ENCODE assay signal across 9 cellular contexts in the genomic region with DNA sequence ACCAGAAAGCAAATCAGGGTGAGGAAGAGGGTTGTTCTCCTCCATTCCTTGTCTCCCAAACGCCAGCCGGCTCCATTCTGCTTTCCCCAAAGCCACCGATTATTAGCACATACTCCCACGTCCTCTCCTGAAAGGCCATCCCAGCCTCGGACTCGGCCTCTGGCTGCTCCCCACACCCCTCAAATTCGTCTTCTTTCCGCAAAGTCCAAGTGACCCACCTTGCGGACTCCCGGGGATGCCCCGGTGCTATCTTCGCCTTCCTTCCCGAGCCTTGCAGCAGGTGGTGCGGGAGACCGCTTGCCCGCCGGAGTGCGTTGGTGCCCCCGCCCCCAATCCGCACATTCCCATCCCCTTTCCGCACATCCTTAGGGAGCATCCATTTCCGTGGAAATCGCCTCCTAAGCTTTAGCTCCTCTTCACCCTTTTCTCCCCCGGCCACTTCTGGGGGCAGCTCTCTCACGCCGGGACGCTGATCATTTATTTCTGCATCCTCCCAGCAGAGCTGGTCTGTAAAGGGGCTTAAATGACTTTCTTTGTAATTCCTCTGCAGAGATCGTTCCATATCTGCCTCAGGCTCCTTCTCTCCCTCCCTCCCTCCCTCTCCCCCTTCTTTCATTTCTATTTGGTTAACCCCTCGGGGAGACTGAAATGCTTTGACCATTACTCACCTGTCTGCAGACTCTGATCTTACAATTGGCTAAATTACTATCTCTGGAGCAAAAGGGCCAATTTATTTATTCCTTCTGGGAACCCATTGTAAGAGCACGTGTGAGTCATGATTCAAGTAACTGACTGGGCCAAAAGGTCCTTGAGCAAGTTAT. TPM values are rescaled to one million over a fixed set of nuclear protein-coding genes. Genes with fewer than 3 reads are reported as not detected.
DNase-seq lines count a peak whose midpoint lies in the region; ATAC-seq and TF ChIP-seq lines count a peak whose summit lies in the region.
"Had no signal": no experiment of that assay in that cellular context is flagged by ENCODE, and none has a peak within 500 bp of the region (broad histone marks: within the 10 kb centered on the region; RNA-seq: fewer than 3 reads in every experiment).

No MANE protein-coding gene starts in this region.

- no peak for DNase-seq in activated CD8-positive, alpha-beta memory T cell treated with anti-CD3 and anti-CD28 coated beads, Interleukin-2, amount 10 ng/mL, durations not matched to agents 7 days and 5 days
- no peak for DNase-seq in activated CD8-positive, alpha-beta memory T cell treated with anti-CD3 and anti-CD28 coated beads for 24 hours
- no peak for DNase-seq in breast epithelium (ENCODE audit: low spot score in 2 of 2)
- DNase-seq in left lung = peak in 1 of 2 donors; percentile 65
- DNase-seq in type B pancreatic cell (ENCODE audit: extremely low spot score, unreplicated experiment) = peak; percentile 71
- no peak for DNase-seq in inferior parietal cortex (ENCODE audit: extremely low spot score)
- no peak for DNase-seq in MV-4-11 (lab: John Stamatoyannopoulos, UW)
- DNase-seq: DND-41 had no signal

- H3K9me3 ChIP-seq in breast epithelium = no peaks in the 10 kb centered on the region
- H3K9me3 ChIP-seq in left lung = no peaks in the 10 kb centered on the region

- CTCF ChIA-PET in activated CD8-positive, alpha-beta memory T cell treated with anti-CD3 and anti-CD28 coated beads, Interleukin-2, amount 10 ng/mL, durations not matched to agents 7 days and 5 days (lab: Charles Lee) = no interaction called here

- peaks cover 32% of the 10 kb centered on the region for H3K27me3 Mint-ChIP-seq in activated CD8-positive, alpha-beta memory T cell treated with anti-CD3 and anti-CD28 coated beads, Interleukin-2, amount 10 ng/mL, durations not matched to agents 7 days and 5 days
- H3K27me3 Mint-ChIP-seq in type B pancreatic cell = peaks cover 66% of the 10 kb centered on the region

- H3K27ac ChIP-seq in breast epithelium = no peak overlapping the region
- H3K27ac ChIP-seq in left lung = no peak overlapping the region

- no peak for TF ChIP-seq CTCF in breast epithelium (IDR thresholded peaks at IDR 0.05)
- TF ChIP-seq CTCF in left lung (IDR thresholded peaks at IDR 0.05) = no peak
- no peak for TF ChIP-seq CTCF in type B pancreatic cell (conservative IDR thresholded peaks at IDR 0.05)

- intact Hi-C loops in breast epithelium (cut with DNase I; ENCODE audit: low total_unique reads) = no loop called here
- intact Hi-C loops in left lung (cut with DNase I) = no loop called here

- ATAC-seq in activated CD8-positive, alpha-beta memory T cell treated with anti-CD3 and anti-CD28 coated beads, Interleukin-2, amount 10 ng/mL, durations not matched to agents 7 days and 5 days = no peak
- ATAC-seq in left lung = peak; percentile 8
- ATAC-seq in GM18868 (IDR thresholded peaks at IDR 0.05; ENCODE audit: unreplicated experiment) = no peak

- no peak for TF ChIP-seq POLR2A in breast epithelium (IDR thresholded peaks at IDR 0.05)

- no peak overlapping the region for H3K4me3 Mint-ChIP-seq in activated CD8-positive, alpha-beta memory T cell treated with anti-CD3 and anti-CD28 coated beads, Interleukin-2, amount 10 ng/mL, durations not matched to agents 7 days and 5 days
- peak overlapping the region; percentile 89 for H3K4me3 Mint-ChIP-seq in type B pancreatic cell

- H3K27me3 ChIP-seq in breast epithelium (peaks cover 3 to 21% of the 10 kb centered on the region in 2 donors), left lung (peaks cover 21 to 55% of the 10 kb centered on the region in 2 donors)

- H3K9me3 Mint-ChIP-seq in activated CD8-positive, alpha-beta memory T cell treated with anti-CD3 and anti-CD28 coated beads, Interleukin-2, amount 10 ng/mL, durations not matched to agents 7 days and 5 days (ENCODE audit: low read depth) = no peaks in the 10 kb centered on the region
- no peaks in the 10 kb centered on the region for H3K9me3 Mint-ChIP-seq in type B pancreatic cell

- H3K36me3 Mint-ChIP-seq in activated CD8-positive, alpha-beta memory T cell treated with anti-CD3 and anti-CD28 coated beads, Interleukin-2, amount 10 ng/mL, durations not matched to agents 7 days and 5 days = peaks cover 2% of the 10 kb centered on the region
- no peaks in the 10 kb centered on the region for H3K36me3 Mint-ChIP-seq in type B pancreatic cell

- H3K4me3 ChIP-seq in breast epithelium (peak overlapping the region; percentile 36 to 69 (median 54)), left lung (peak overlapping the region; percentile 37 to 45)

- no peaks in the 10 kb centered on the region for H3K36me3 ChIP-seq in breast epithelium
- H3K36me3 ChIP-seq in left lung = no peaks in the 10 kb centered on the region

- H3K4me1 Mint-ChIP-seq in activated CD8-positive, alpha-beta memory T cell treated with anti-CD3 and anti-CD28 coated beads, Interleukin-2, amount 10 ng/mL, durations not matched to agents 7 days and 5 days = no peaks in the 10 kb centered on the region
- peaks cover 37% of the 10 kb centered on the region for H3K4me1 Mint-ChIP-seq in type B pancreatic cell (ENCODE audit: unreplicated experiment)

- H3K27ac Mint-ChIP-seq in activated CD8-positive, alpha-beta memory T cell treated with anti-CD3 and anti-CD28 coated beads, Interleukin-2, amount 10 ng/mL, durations not matched to agents 7 days and 5 days = peak overlapping the region; percentile 40
- peak overlapping the region; percentile 68 for H3K27ac Mint-ChIP-seq in type B pancreatic cell

- H3K4me1 ChIP-seq in breast epithelium (peaks cover 0 to 11% of the 10 kb centered on the region in 2 donors), left lung (peaks cover 3 to 29% of the 10 kb centered on the region in 2 donors)

RNA-seq across cellular contexts. Expression of a gene that starts 1.2 kb away (rescaled TPM):
- total RNA-seq in activated CD8-positive, alpha-beta memory T cell treated with anti-CD3 and anti-CD28 coated beads, Interleukin-2, amount 10 ng/mL, durations not matched to agents 7 days and 5 days = not detected
- total RNA-seq in breast epithelium = 1 to 10 TPM in 1 of 3 donors, under 1 TPM in 1, not detected in 1; 0.48 to 1.9 TPM
- 1 to 10 TPM; 2.5 to 5.6 TPM for total RNA-seq in left lung
- total RNA-seq in type B pancreatic cell (ENCODE audit: low replicate concordance) = 8.2 and 33.9 TPM in 2 replicates
